Comparison of ENCODE assay signal across 8 cellular contexts in the genomic region with DNA sequence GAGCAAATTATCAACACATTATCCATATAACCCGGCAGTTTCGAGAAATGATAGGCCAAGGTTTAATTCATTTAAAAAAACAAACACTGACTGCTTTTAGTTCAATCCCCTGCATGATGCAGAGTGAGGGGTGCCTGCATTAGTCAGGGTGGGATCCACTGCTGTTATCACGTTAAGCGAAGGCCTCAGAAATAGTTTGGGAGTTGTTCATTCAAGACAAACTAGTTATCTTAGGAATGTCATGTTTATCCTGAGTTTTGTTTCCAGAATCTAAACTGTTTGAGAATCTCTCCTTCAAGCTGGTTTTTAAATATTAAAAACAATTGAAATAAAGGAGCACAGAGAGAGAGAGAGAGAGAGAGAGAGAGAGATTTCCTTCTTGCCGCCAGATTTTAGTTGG.
"Had no signal": no experiment of that assay in that cellular context is flagged by ENCODE, and none has a peak within 500 bp of the region (broad histone marks: within the 10 kb centered on the region; RNA-seq: fewer than 3 reads in every experiment).

No MANE protein-coding gene starts in this region.

- H3K4me3 ChIP-seq: GM23248, HAP-1, K562 had no signal

- H3K4me1 ChIP-seq: HAP-1 had no signal

- H3K36me3 ChIP-seq: HAP-1 had no signal

- DNase-seq: GM23248, GOT3, H7, HFFc6, KG1 had no signal

- H3K9me3 ChIP-seq: HAP-1 had no signal

- H3K9me3 Mint-ChIP-seq: HFFc6 had no signal

- H3K4me3 Mint-ChIP-seq: HFFc6 had no signal

- H3K27ac ChIP-seq: GM23248, HL-60 had no signal

- H3K27ac Mint-ChIP-seq: HFFc6 had no signal
